ENCODE assay signal across 11 cellular contexts in genomic region chr3:89971329-89971728, GRCh38.
"Had no signal": no experiment of that assay in that cellular context is flagged by ENCODE, and none has a peak within 500 bp of the region (broad histone marks: within the 10 kb centered on the region; RNA-seq: fewer than 3 reads in every experiment).

No MANE protein-coding gene starts in this region.

- DNase-seq: GM23248, GOT3, H7, H9, HCEC 1CT, HFFc6 had no signal

- ATAC-seq: GM23338, HCT116 had no signal

- H3K4me2 ChIP-seq: GM23338 had no signal

- H3K9ac ChIP-seq: GM23248 had no signal

- H3K4me1 ChIP-seq: HAP-1 had no signal

- FAIRE-seq: H1, H54 had no signal

- H2AFZ ChIP-seq: GM23248, GM23338 had no signal

- H3K4me3 ChIP-seq: GM23248, GM23338, HAP-1 had no signal

- H3K27ac ChIP-seq: GM23248 had no signal

- H3K9me3 ChIP-seq: HAP-1 had no signal

- H3K36me3 ChIP-seq: HAP-1 had no signal
